ENCODE assay signal across 1 cellular context in the genomic region with DNA sequence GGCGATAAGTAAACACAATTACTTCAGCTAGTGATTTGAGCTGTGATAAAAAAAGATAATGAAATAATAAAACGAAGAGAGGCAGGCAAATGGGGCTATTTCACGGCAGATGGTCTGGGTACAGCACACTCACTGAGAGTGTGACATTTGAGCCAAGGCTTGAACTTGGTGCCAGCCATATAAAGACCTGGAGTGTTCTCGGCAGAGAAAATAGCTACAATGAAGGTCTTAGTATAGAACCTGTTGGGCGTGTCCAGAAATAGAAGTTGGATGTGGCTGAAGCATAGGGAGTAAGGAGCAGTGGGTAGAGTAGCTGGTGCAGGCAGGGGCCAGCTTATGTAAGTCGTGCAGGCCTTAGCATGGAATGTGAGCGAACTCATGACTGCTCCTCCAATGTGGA.
TF ChIP-seq lines count a peak whose summit lies in the region.

No MANE protein-coding gene starts in this region.

TF ChIP-seq in SK-N-SH treated with all-trans-retinoic acid at 6 μM for 48 hours, 23 proteins besides CTCF, POLR2A, EP300 and RAD21 (continued from another document):
- TF ChIP-seq, protein P1, sequence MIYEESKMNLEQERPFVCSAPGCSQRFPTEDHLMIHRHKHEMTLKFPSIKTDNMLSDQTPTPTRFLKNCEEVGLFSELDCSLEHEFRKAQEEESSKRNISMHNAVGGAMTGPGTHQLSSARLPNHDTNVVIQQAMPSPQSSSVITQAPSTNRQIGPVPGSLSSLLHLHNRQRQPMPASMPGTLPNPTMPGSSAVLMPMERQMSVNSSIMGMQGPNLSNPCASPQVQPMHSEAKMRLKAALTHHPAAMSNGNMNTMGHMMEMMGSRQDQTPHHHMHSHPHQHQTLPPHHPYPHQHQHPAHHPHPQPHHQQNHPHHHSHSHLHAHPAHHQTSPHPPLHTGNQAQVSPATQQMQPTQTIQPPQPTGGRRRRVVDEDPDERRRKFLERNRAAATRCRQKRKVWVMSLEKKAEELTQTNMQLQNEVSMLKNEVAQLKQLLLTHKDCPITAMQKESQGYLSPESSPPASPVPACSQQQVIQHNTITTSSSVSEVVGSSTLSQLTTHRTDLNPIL (CRISPR knock-in tag; IDR thresholded peaks at IDR 0.05; ENCODE audit: low read depth): no peak
- TF ChIP-seq PPARA (CRISPR knock-in tag; IDR thresholded peaks at IDR 0.05; ENCODE audit: borderline replicate concordance) (no peak), GLIS3 (CRISPR knock-in tag; IDR thresholded peaks at IDR 0.05) (no peak)
